Comparison of ENCODE assay signal across 1 cellular context in genomic region chr6:11273406-11274065, GRCh38.
TF ChIP-seq lines count a peak whose summit lies in the region.

No MANE protein-coding gene starts in this region.

TF ChIP-seq in IMR-90, 13 proteins besides CTCF, POLR2A, EP300 and RAD21:
- no peak for TF ChIP-seq NFE2L2 (IDR thresholded peaks at IDR 0.05; ENCODE audit: low read depth, low read length)
- TF ChIP-seq MAZ (IDR thresholded peaks at IDR 0.05; ENCODE audit: borderline replicate concordance, low read depth, low read length), result no peak
